18 cellular contexts compared by ENCODE assay signal in genomic region chr6:169863710-169864109, GRCh38.
DNase-seq lines count a peak whose midpoint lies in the region; ATAC-seq and TF ChIP-seq lines count a peak whose summit lies in the region.
"Had no signal": no experiment of that assay in that cellular context is flagged by ENCODE, and none has a peak within 500 bp of the region (broad histone marks: within the 10 kb centered on the region; RNA-seq: fewer than 3 reads in every experiment).

No MANE protein-coding gene starts in this region.

- no peaks in the 10 kb centered on the region for H3K36me3 ChIP-seq in heart right ventricle
- H3K36me3 ChIP-seq in OCI-LY7 (ENCODE audit: insufficient read depth, low read length) = no peaks in the 10 kb centered on the region
- H3K36me3 ChIP-seq in mesenchymal stem cell (ENCODE audit: control insufficient read depth in 1 of 2, insufficient read depth in 2 of 2, low read depth in 1 of 2, low read length in 2 of 2) = no peaks in the 10 kb centered on the region
- no peaks in the 10 kb centered on the region for H3K36me3 ChIP-seq in left lung
- H3K36me3 ChIP-seq in brain microvascular endothelial cell (replicated peaks) = no peaks in the 10 kb centered on the region
- H3K36me3 ChIP-seq: BE2C, MG63 had no signal

- TF ChIP-seq CTCF in heart right ventricle (IDR thresholded peaks at IDR 0.05) (no peak), OCI-LY7 (conservative IDR thresholded peaks at IDR 0.05; ENCODE audit: low read length) (no peak), left lung (IDR thresholded peaks at IDR 0.05) (no peak), brain microvascular endothelial cell (IDR thresholded peaks at IDR 0.05; ENCODE audit: low read depth, low read length, missing control alignments) (no peak)

- no peak overlapping the region for H3K23ac ChIP-seq in mesenchymal stem cell (ENCODE audit: low read length in 2 of 2)

- H2BK12ac ChIP-seq in mesenchymal stem cell (ENCODE audit: low read length in 2 of 2) = no peak overlapping the region

- no peaks in the 10 kb centered on the region for H3K79me2 ChIP-seq in OCI-LY7 (ENCODE audit: insufficient read depth, low read depth, low read length)

- no TSS peak for BruUV-seq in OCI-LY7 (replicated peaks; lab: Mats Ljungman, UMichigan)

- no peak overlapping the region for H3K14ac ChIP-seq in mesenchymal stem cell (ENCODE audit: low read length in 2 of 2)

- H3K79me1 ChIP-seq in mesenchymal stem cell (replicated peaks; ENCODE audit: low read length, poor library complexity, severe bottlenecking) = no peaks in the 10 kb centered on the region

- no peak overlapping the region for H3K9ac ChIP-seq in mesenchymal stem cell (ENCODE audit: low read length)

- no peak overlapping the region for H4K8ac ChIP-seq in mesenchymal stem cell (ENCODE audit: low read length)

- no peak overlapping the region for H3K4ac ChIP-seq in mesenchymal stem cell (ENCODE audit: low read depth in 1 of 2, low read length in 2 of 2)

- no peak for ATAC-seq in heart right ventricle
- ATAC-seq in left lung = no peak
- ATAC-seq: Panc1 had no signal

- H4K20me1 ChIP-seq in OCI-LY7 (ENCODE audit: insufficient read depth, low read length) = no peaks in the 10 kb centered on the region

- no peak overlapping the region for H2BK5ac ChIP-seq in mesenchymal stem cell (ENCODE audit: low read depth, low read length, poor library complexity, severe bottlenecking)

- H3K4me3 ChIP-seq in heart right ventricle = no peak overlapping the region
- no peak overlapping the region for H3K4me3 ChIP-seq in OCI-LY7 (ENCODE audit: low read depth, low read length, poor library complexity, severe bottlenecking)
- no peak overlapping the region for H3K4me3 ChIP-seq in mesenchymal stem cell (ENCODE audit: insufficient read depth in 1 of 2, low read depth in 1 of 2, low read length in 2 of 2)
- no peak overlapping the region for H3K4me3 ChIP-seq in left lung
- no peak overlapping the region for H3K4me3 ChIP-seq in brain microvascular endothelial cell (ENCODE audit: low read depth, low read length)
- H3K4me3 ChIP-seq: MG63, SK-N-MC had no signal

- CTCF ChIA-PET in OCI-LY7 (lab: Charles Lee; ENCODE audit: unreplicated experiment) = interaction anchor here (1.0 kb wide), 1 partner anchor 73 kb away, joined by 3 read pairs; no protein-coding TSS in a partner anchor

- H3K9me2 ChIP-seq in OCI-LY7 (ENCODE audit: insufficient read depth, low read length) = no peaks in the 10 kb centered on the region

- H3K27ac ChIP-seq in heart right ventricle (no peak overlapping the region), OCI-LY7 (ENCODE audit: low read depth, low read length, poor library complexity, severe bottlenecking) (no peak overlapping the region), mesenchymal stem cell (ENCODE audit: low read length, poor library complexity, severe bottlenecking) (no peak overlapping the region), left lung (no peak overlapping the region), brain microvascular endothelial cell (no peak overlapping the region)
- H3K27ac ChIP-seq: SK-N-MC had no signal

- WGBS in heart right ventricle, 2 donors = 98 to 99% methylated on average over 3 of the region's 3 CpGs
- 88% methylated on average over 3 of the region's 3 CpGs for WGBS in mesenchymal stem cell

- DNase-seq in cardiac septum (ENCODE audit: low spot score) (peak; percentile 9), heart right ventricle (no peak), OCI-LY7 (ENCODE audit: low spot score) (no peak), mesenchymal stem cell (no peak), left lung (no peak), NCI-H1105 (lab: John Stamatoyannopoulos, UW) (no peak), brain microvascular endothelial cell (no peak), SHP77 treated with DMSO at 0.1 percent for 48 hours (lab: John Stamatoyannopoulos, UW) (no peak)
- DNase-seq: BE2C; CD8-positive, alpha-beta memory T cell; Kasumi-1; MG63; NCI-H1048; NCI-H1436 treated with DMSO at 0.1 percent for 48 hours; NCI-H2029; NCI-H526 had no signal

- H3K27me3 ChIP-seq in heart right ventricle (peaks cover 0 to 3% (median 0%) of the 10 kb centered on the region in 7 donors), mesenchymal stem cell (ENCODE audit: control insufficient read depth in 1 of 2, insufficient read depth in 1 of 2, low read length in 2 of 2) (peaks cover 0 to 19% of the 10 kb centered on the region in 2 experiments), left lung (no peaks in the 10 kb centered on the region), brain microvascular endothelial cell (replicated peaks) (no peaks in the 10 kb centered on the region)
- H3K27me3 ChIP-seq: BE2C, MG63 had no signal

- H2BK120ac ChIP-seq in mesenchymal stem cell (ENCODE audit: low read depth, low read length) = no peak overlapping the region

- H2BK15ac ChIP-seq in mesenchymal stem cell (ENCODE audit: low read depth, poor library complexity, severe bottlenecking) = no peak overlapping the region

- H3K4me2 ChIP-seq in OCI-LY7 (ENCODE audit: low read length) (peak overlapping the region; percentile 35; the same call in 1 of the 2 replicates), mesenchymal stem cell (ENCODE audit: low read length, poor library complexity, severe bottlenecking) (no peak overlapping the region)

- peaks cover 0 to 1% (median 0%) of the 10 kb centered on the region in 11 donors for H3K9me3 ChIP-seq in heart right ventricle
- H3K9me3 ChIP-seq in OCI-LY7 (ENCODE audit: low read length) = no peaks in the 10 kb centered on the region
- H3K9me3 ChIP-seq in mesenchymal stem cell (ENCODE audit: control insufficient read depth, low read length) = no peaks in the 10 kb centered on the region
- H3K9me3 ChIP-seq in left lung = peaks cover 0 to 1% of the 10 kb centered on the region in 2 donors
- H3K9me3 ChIP-seq: BE2C, MG63 had no signal

- in situ Hi-C loops in brain microvascular endothelial cell (cut with HindIII; ENCODE audit: low pct_ligation_motif_present, low sequenced_read_pairs) = no loop called here

- no peak overlapping the region for H3K18ac ChIP-seq in mesenchymal stem cell (ENCODE audit: low read depth in 1 of 2, low read length in 2 of 2)

- POLR2A ChIA-PET in OCI-LY7 (lab: Charles Lee) = interaction anchor here (0.6 kb wide), 1 partner anchor 240 kb away, joined by 3 read pairs; no protein-coding TSS in a partner anchor

- H2AK5ac ChIP-seq in mesenchymal stem cell (ENCODE audit: low read length, severe bottlenecking) = no peak overlapping the region

- peaks cover 3 to 43% (median 12%) of the 10 kb centered on the region in 9 donors for H3K4me1 ChIP-seq in heart right ventricle
- H3K4me1 ChIP-seq in OCI-LY7 (ENCODE audit: insufficient read depth, low read length, poor library complexity, severe bottlenecking) = peaks cover 55% of the 10 kb centered on the region
- H3K4me1 ChIP-seq in mesenchymal stem cell (ENCODE audit: control insufficient read depth, insufficient read depth, low read depth, low read length) = peaks cover 2% of the 10 kb centered on the region
- H3K4me1 ChIP-seq in left lung = no peaks in the 10 kb centered on the region
- H3K4me1 ChIP-seq: BE2C had no signal

- H2AFZ ChIP-seq in OCI-LY7 (ENCODE audit: low read length) (no peak overlapping the region), mesenchymal stem cell (ENCODE audit: low read depth, low read length) (no peak overlapping the region)

- intact Hi-C loops in cardiac septum (cut with DNase I) = no loop called here
- intact Hi-C loops in heart right ventricle (cut with DNase I) = no loop called here
- intact Hi-C loops in OCI-LY7 (cut with micrococcal nuclease; ENCODE audit: unreplicated experiment) = loop anchor here (2.0 kb wide), 1 partner anchor 95 kb away; no protein-coding TSS in a partner anchor
- intact Hi-C loops in left lung (cut with DNase I) = no loop called here

- H4K91ac ChIP-seq in mesenchymal stem cell (ENCODE audit: low read length) = peak overlapping the region; percentile 12
